In the genomic region with DNA sequence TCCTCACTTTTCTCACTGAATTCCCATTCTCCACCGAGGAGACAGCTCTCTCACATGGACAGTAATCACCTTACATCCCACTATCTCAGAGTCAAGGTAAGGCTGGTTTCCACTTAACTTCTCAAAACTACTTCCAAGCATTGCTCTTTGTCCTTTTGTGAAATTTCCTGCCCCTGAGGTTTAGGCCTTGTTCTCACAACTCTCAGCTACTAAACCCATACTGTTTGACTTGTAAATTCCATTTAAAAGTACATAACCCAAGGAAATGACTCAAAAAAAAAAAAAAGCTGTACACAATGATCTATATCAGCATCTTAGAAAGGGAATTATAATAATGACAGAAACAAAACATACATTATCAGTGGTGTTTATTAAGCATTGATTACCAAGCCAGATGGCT, we compare ENCODE assay signal across 27 cellular contexts. TPM values are rescaled to one million over a fixed set of nuclear protein-coding genes. Genes with fewer than 3 reads are reported as not detected.
DNase-seq lines count a peak whose midpoint lies in the region; ATAC-seq and TF ChIP-seq lines count a peak whose summit lies in the region.
"Had no signal": no experiment of that assay in that cellular context is flagged by ENCODE, and none has a peak within 500 bp of the region (broad histone marks: within the 10 kb centered on the region; RNA-seq: fewer than 3 reads in every experiment).

No MANE protein-coding gene starts in this region.

- H3K4me2 ChIP-seq in mammary epithelial cell (ENCODE audit: insufficient read depth, low read depth, low read length) (no peak overlapping the region), PC-3 (ENCODE audit: low read length) (no peak overlapping the region)

- H3K36me3 ChIP-seq in mammary epithelial cell (ENCODE audit: insufficient read depth, low read length) = peaks cover 24% of the 10 kb centered on the region
- peaks cover 48% of the 10 kb centered on the region for H3K36me3 ChIP-seq in PC-3 (ENCODE audit: low read depth, low read length)
- peaks cover 58% of the 10 kb centered on the region for H3K36me3 ChIP-seq in endodermal cell (ENCODE audit: control insufficient read depth, insufficient read depth, low read length)
- peaks cover 5 to 10% of the 10 kb centered on the region in 2 donors for H3K36me3 ChIP-seq in thyroid gland
- no peaks in the 10 kb centered on the region for H3K36me3 ChIP-seq in ovary

- TF ChIP-seq EP300 in ovary (IDR thresholded peaks at IDR 0.05) = no peak

- H3K4me1 ChIP-seq in mammary epithelial cell (ENCODE audit: insufficient read depth, low read length) (no peaks in the 10 kb centered on the region), PC-3 (ENCODE audit: insufficient read depth, low read length) (peaks cover 6% of the 10 kb centered on the region; the same call in 1 of the 2 replicates), endodermal cell (ENCODE audit: control insufficient read depth, insufficient read depth, low read length) (no peaks in the 10 kb centered on the region), thyroid gland (peaks cover 75 to 77% of the 10 kb centered on the region in 2 donors), ovary (ENCODE audit: insufficient read depth) (peaks cover 3% of the 10 kb centered on the region)
- H3K4me1 ChIP-seq: SJSA1 had no signal

- H3K27me3 Mint-ChIP-seq in MCF 10A (ENCODE audit: insufficient read depth, unreplicated experiment) (no peaks in the 10 kb centered on the region), endodermal cell (ENCODE audit: insufficient read depth) (no peaks in the 10 kb centered on the region)

- H2AFZ ChIP-seq in mammary epithelial cell (ENCODE audit: low read depth, low read length) = no peak overlapping the region
- H2AFZ ChIP-seq in PC-3 (ENCODE audit: low read length) = no peak overlapping the region

- CTCF ChIA-PET in MCF 10A (lab: Yijun Ruan, JAX) = no interaction called here
- CTCF ChIA-PET in mammary epithelial cell (lab: Charles Lee; ENCODE audit: low non-redundant PET) = no interaction called here
- CTCF ChIA-PET in PC-3 (lab: Charles Lee) = interaction anchor here (0.6 to 0.7 kb wide), 2 partner anchors 9 to 15 kb away, joined by 3 to 5 read pairs; a partner anchor contains a TSS

- 40% methylated on average over 1 of the region's 1 CpG for WGBS in mammary epithelial cell (ENCODE audit: low coverage, missing lambda C conversion rate)
- WGBS in endodermal cell (ENCODE audit: insufficient coverage in 1 of 2, insufficient read length in 1 of 2), 2 experiments = 86% methylated on average over 1 of the region's 1 CpG; no CpG with 5 or more reads in 1 of the 2 experiments
- 73 to 78% methylated on average over 1 of the region's 1 CpG for WGBS in thyroid gland, 2 donors
- 84 to 86% (median 85%) methylated on average over 1 of the region's 1 CpG for WGBS in ovary, 3 donors

- POLR2A ChIA-PET in MCF 10A (lab: Yijun Ruan, JAX) (interaction anchor here (0.6 kb wide), 1 partner anchor 54 kb away, joined by 3 read pairs; no protein-coding TSS in a partner anchor), PC-3 (lab: Charles Lee; ENCODE audit: unreplicated experiment) (no interaction called here)

- H3K4me3 Mint-ChIP-seq in MCF 10A (ENCODE audit: unreplicated experiment) = no peak overlapping the region
- H3K4me3 Mint-ChIP-seq in endodermal cell = no peak overlapping the region
- H3K4me3 Mint-ChIP-seq: CD8-positive, alpha-beta T cell had no signal

- H3K36me3 Mint-ChIP-seq in MCF 10A (ENCODE audit: insufficient read depth, unreplicated experiment) = peaks cover 60% of the 10 kb centered on the region
- peaks cover 23% of the 10 kb centered on the region for H3K36me3 Mint-ChIP-seq in endodermal cell (ENCODE audit: low read depth)

- H3K27ac Mint-ChIP-seq in MCF 10A (ENCODE audit: low read depth, unreplicated experiment) (peak overlapping the region; percentile 47), endodermal cell (peak overlapping the region; percentile 8)
- H3K27ac Mint-ChIP-seq: CD8-positive, alpha-beta T cell had no signal

- H3K27me3 ChIP-seq in mammary epithelial cell (ENCODE audit: insufficient read depth, low read length) = no peaks in the 10 kb centered on the region
- H3K27me3 ChIP-seq in PC-3 (ENCODE audit: low read length) = no peaks in the 10 kb centered on the region
- H3K27me3 ChIP-seq in endodermal cell (ENCODE audit: control insufficient read depth, insufficient read depth, low read length, poor library complexity, severe bottlenecking) = no peaks in the 10 kb centered on the region
- H3K27me3 ChIP-seq in thyroid gland = no peaks in the 10 kb centered on the region
- no peaks in the 10 kb centered on the region for H3K27me3 ChIP-seq in ovary
- H3K27me3 ChIP-seq: MG63, SJSA1 had no signal

- no peak for TF ChIP-seq POLR2A in thyroid gland (IDR thresholded peaks at IDR 0.05)
- TF ChIP-seq POLR2A in ovary (IDR thresholded peaks at IDR 0.05) = no peak

- in situ Hi-C loops in mammary epithelial cell (cut with MboI; ENCODE audit: low sequenced_read_pairs in 2 of 2) = no loop called here

- TF ChIP-seq CTCF in MCF 10A (IDR thresholded peaks at IDR 0.05; ENCODE audit: unreplicated experiment) = no peak
- no peak for TF ChIP-seq CTCF in mammary epithelial cell (conservative IDR thresholded peaks at IDR 0.05 in 1 of 2, IDR thresholded peaks at IDR 0.05 in 1 of 2; ENCODE audit: extremely low read depth in 1 of 2, insufficient read depth in 1 of 2, low read depth in 1 of 2, low read length in 2 of 2)
- no peak for TF ChIP-seq CTCF in PC-3 (conservative IDR thresholded peaks at IDR 0.05; ENCODE audit: low read depth, low read length)
- TF ChIP-seq CTCF in endodermal cell (conservative IDR thresholded peaks at IDR 0.05) = no peak
- TF ChIP-seq CTCF in thyroid gland (IDR thresholded peaks at IDR 0.05) = no peak
- TF ChIP-seq CTCF in ovary (IDR thresholded peaks at IDR 0.05) = no peak

- H3K9me3 ChIP-seq in mammary epithelial cell (replicated peaks; ENCODE audit: insufficient read depth, low read length) (no peaks in the 10 kb centered on the region), PC-3 (ENCODE audit: low read length) (no peaks in the 10 kb centered on the region), endodermal cell (ENCODE audit: control insufficient read depth, low read length) (no peaks in the 10 kb centered on the region), thyroid gland (no peaks in the 10 kb centered on the region), ovary (no peaks in the 10 kb centered on the region)
- H3K9me3 ChIP-seq: MG63, SJSA1 had no signal

- DNase-seq in MCF 10A (ENCODE audit: unreplicated experiment) (no peak), mammary epithelial cell (no peak), PC-3 (no peak), endodermal cell (no peak), thyroid gland (no peak), DMS153 (lab: John Stamatoyannopoulos, UW) (no peak), ovary (no peak)
- DNase-seq: AML-193; C1 segment of cervical spinal cord; CD8-positive, alpha-beta T cell; GDM1; GOT3; HCEC 1CT; Karpas-422; MG63; NCI-H1092; NCI-H1436; NCI-H187 treated with DMSO at 0.1 percent for 48 hours; NCI-H2107; NCI-H446 treated with DMSO at 0.1 percent for 48 hours; NCI-H526 treated with DMSO at 0.1 percent for 48 hours; OCI-M1 had no signal

- ATAC-seq in PC-3 (peak; percentile 59), HG03520 (IDR thresholded peaks at IDR 0.05; ENCODE audit: unreplicated experiment) (no peak)
- ATAC-seq: CD8-positive, alpha-beta T cell; Right ventricle myocardium inferior had no signal

- H3K27ac ChIP-seq in mammary epithelial cell (ENCODE audit: insufficient read depth, low read depth, low read length) (no peak overlapping the region), PC-3 (ENCODE audit: low read length) (no peak overlapping the region), endodermal cell (ENCODE audit: low read depth, low read length) (no peak overlapping the region), thyroid gland (peak overlapping the region; percentile 31 to 90 (median 90)), ovary (no peak overlapping the region)
- H3K27ac ChIP-seq: SJSA1 had no signal

- intact Hi-C loops in MCF 10A (cut with micrococcal nuclease) = no loop called here
- intact Hi-C loops in mammary epithelial cell (cut with micrococcal nuclease) = no loop called here
- intact Hi-C loops in PC-3 (cut with micrococcal nuclease) = no loop called here
- intact Hi-C loops in thyroid gland (cut with DNase I) = no loop called here
- intact Hi-C loops in ovary (cut with DNase I) = no loop called here

- peaks cover 39% of the 10 kb centered on the region for H3K4me1 Mint-ChIP-seq in MCF 10A (ENCODE audit: insufficient read depth, unreplicated experiment)
- peaks cover 16% of the 10 kb centered on the region for H3K4me1 Mint-ChIP-seq in endodermal cell

- H3K9ac ChIP-seq in mammary epithelial cell (ENCODE audit: insufficient read depth, low read length) (no peak overlapping the region), PC-3 (ENCODE audit: low read length) (no peak overlapping the region), endodermal cell (ENCODE audit: extremely low read depth, low read length, poor library complexity, severe bottlenecking) (no peak overlapping the region)

- dilution Hi-C loops in mammary epithelial cell (cut with HindIII; ENCODE audit: low sequenced_read_pairs) = no loop called here

- BruUV-seq in MCF 10A (replicated peaks; lab: Mats Ljungman, UMichigan) = no TSS peak
- BruUV-seq in mammary epithelial cell (replicated peaks; lab: Mats Ljungman, UMichigan) = no TSS peak
- BruUV-seq in PC-3 (replicated peaks; lab: Mats Ljungman, UMichigan) = no TSS peak

- H3F3A ChIP-seq in PC-3 (ENCODE audit: low read length, unreplicated experiment) = no peaks in the 10 kb centered on the region

- H3K4me3 ChIP-seq in mammary epithelial cell (replicated peaks in 1 of 3; ENCODE audit: insufficient read depth in 1 of 3, low read depth in 2 of 3, low read length in 3 of 3) (no peak overlapping the region), PC-3 (ENCODE audit: low read length) (no peak overlapping the region), endodermal cell (ENCODE audit: low read length) (no peak overlapping the region), thyroid gland (replicated peaks in 1 of 3) (no peak overlapping the region), ovary (no peak overlapping the region)
- H3K4me3 ChIP-seq: MG63, SJSA1 had no signal

- H3K9me3 Mint-ChIP-seq in MCF 10A (ENCODE audit: unreplicated experiment) = no peaks in the 10 kb centered on the region
- H3K9me3 Mint-ChIP-seq in endodermal cell = no peaks in the 10 kb centered on the region
- H3K9me3 Mint-ChIP-seq: CD8-positive, alpha-beta T cell had no signal

- H3K79me2 ChIP-seq in mammary epithelial cell (ENCODE audit: insufficient read depth, low read length) (peaks cover 96% of the 10 kb centered on the region), PC-3 (ENCODE audit: low read length) (peaks cover 99% of the 10 kb centered on the region)

- H4K20me1 ChIP-seq in mammary epithelial cell (ENCODE audit: insufficient read depth, low read length) (peaks cover 2% of the 10 kb centered on the region), PC-3 (ENCODE audit: low read length) (peaks cover 55% of the 10 kb centered on the region)

- no peaks in the 10 kb centered on the region for H3K9me2 ChIP-seq in PC-3 (replicated peaks; ENCODE audit: low read length)

RNA-seq across cellular contexts. Expression of a gene that starts 8.8 kb away (rescaled TPM):
- total RNA-seq in MCF 10A (2022) (141 and 143 TPM in 2 replicates), mammary epithelial cell (100 to 1,000 TPM in 1 of 2 donors, 10 to 100 TPM in 1; 80.7 to 128 TPM), PC-3 (2014; rRNA removed) (149 and 167 TPM in 2 replicates), endodermal cell (100 to 1,000 TPM in 1 of 2 donors, 10 to 100 TPM in 1; 72.1 to 108 TPM), thyroid gland (100 to 1,000 TPM; 124 to 195 (median 181) TPM), ovary (10 to 100 TPM; 29.8 to 76.8 (median 64.6) TPM)
- polyA plus RNA-seq in mammary epithelial cell (84.5 TPM), ovary (10 to 100 TPM; 20.5 to 37.8 TPM)
- polyA minus RNA-seq in mammary epithelial cell = 155 TPM
- 69.1 TPM for polyA plus RNA-seq in endodermal cell (2013, experiment 1 of 2)
- 73.7 TPM for polyA plus RNA-seq in endodermal cell (2013, experiment 2 of 2)

RNA-seq across cellular contexts. Expression of a gene that starts 28.8 kb away (rescaled TPM):
- not detected in 2 replicates for total RNA-seq in MCF 10A (2022)
- not detected for total RNA-seq in mammary epithelial cell
- not detected for polyA plus RNA-seq in mammary epithelial cell
- polyA minus RNA-seq in mammary epithelial cell = not detected
- total RNA-seq in PC-3 (2014; rRNA removed) = 1.6 and 2.2 TPM in 2 replicates
- 10 to 100 TPM; 15.5 to 20.0 TPM for total RNA-seq in endodermal cell
- polyA plus RNA-seq in endodermal cell (2013, experiment 1 of 2) = 26.9 TPM
- polyA plus RNA-seq in endodermal cell (2013, experiment 2 of 2) = 27.9 TPM
- total RNA-seq in thyroid gland = 10 to 100 TPM in 1 of 4 donors, 1 to 10 TPM in 3; 5.2 to 11.0 (median 6.2) TPM
- under 1 TPM in 2 of 7 donors, not detected in 5; 0.33 to 0.79 TPM for total RNA-seq in ovary
- polyA plus RNA-seq in ovary = under 1 TPM; 0.28 to 0.41 TPM
- total RNA-seq: A172; CD8-positive, alpha-beta T cell; Daoy had no signal

Comparison
In these comparisons a context has a peak if more than half of its experiments do, and no peak if none do; other contexts are left out.
1. H3K27ac ChIP-seq: peak in thyroid gland (3 of 3); none in mammary epithelial cell (single experiment), PC-3 (single experiment), endodermal cell (single experiment) and ovary (0 of 2).